8 cellular contexts compared by ENCODE assay signal in the genomic region with DNA sequence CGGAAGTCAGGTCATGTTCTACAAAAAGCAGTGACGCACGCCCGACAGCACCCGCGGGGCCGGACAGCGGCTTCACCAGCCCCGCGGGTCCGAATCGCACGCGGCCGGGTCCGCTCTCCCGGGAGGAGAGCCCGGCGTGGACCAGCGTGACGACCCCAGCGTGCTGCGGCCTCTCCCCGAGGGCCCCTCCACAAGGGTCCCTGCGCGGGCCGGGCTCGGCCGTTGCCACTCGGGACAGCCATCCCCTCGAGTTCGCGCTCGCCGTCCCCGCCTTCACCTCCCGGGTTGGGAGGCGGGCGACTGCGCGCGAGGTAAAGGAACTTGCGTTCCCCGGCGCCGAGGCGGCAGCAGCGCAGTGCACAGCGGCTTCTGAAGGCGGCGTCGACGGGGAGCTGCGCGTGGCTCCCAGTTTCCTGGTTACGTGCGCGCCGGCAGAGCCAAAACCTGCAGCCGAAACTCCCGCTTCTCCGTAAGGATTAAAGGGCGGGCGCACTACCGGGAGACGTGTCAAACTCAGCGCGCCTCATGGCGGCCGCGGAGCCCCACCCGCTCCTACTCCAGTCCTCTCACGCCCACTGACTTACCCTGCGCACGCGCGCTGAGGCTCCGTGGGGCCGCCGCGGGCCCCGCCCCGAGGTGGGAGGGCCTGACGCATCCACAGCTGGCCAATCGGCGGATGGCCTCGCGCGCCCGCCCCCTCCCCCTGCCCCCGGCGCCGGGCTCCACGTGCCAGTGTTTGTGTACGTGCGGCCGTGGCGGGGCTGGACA. TPM values are rescaled to one million over a fixed set of nuclear protein-coding genes. Genes with fewer than 3 reads are reported as not detected.
DNase-seq lines count a peak whose midpoint lies in the region; ATAC-seq and TF ChIP-seq lines count a peak whose summit lies in the region.

No MANE protein-coding gene starts in this region.

- H3K36me3 Mint-ChIP-seq in activated naive CD4-positive, alpha-beta T cell treated with anti-CD3 and anti-CD28 coated beads, Interleukin-2, amount 50 U/mL, for 24 hours, result peaks cover 6% of the 10 kb centered on the region

- H3K27ac ChIP-seq in testis, result peak overlapping the region; percentile 97

- H3K4me3 ChIP-seq in GM06990 (replicated peaks; ENCODE audit: low read depth, low read length) (peak overlapping the region; percentile 84), NB4 (ENCODE audit: low read depth, low read length) (peak overlapping the region; percentile 88), testis (peak overlapping the region; percentile 65 to 80)

- no peaks in the 10 kb centered on the region for H3K9me3 Mint-ChIP-seq in activated naive CD4-positive, alpha-beta T cell treated with anti-CD3 and anti-CD28 coated beads, Interleukin-2, amount 50 U/mL, for 24 hours

- 0% methylated on average over 1 to 78 of the region's 98 CpGs for WGBS in testis, 2 donors

- TF ChIP-seq POLR2A in NB4 (IDR thresholded peaks at IDR 0.05; ENCODE audit: extremely low read depth, insufficient read length) (peak; percentile 33), testis (IDR thresholded peaks at IDR 0.05) (peak; percentile 68)

- TF ChIP-seq CTCF in GM06990 (IDR thresholded peaks at IDR 0.05; ENCODE audit: insufficient read depth, low read length, poor library complexity, severe bottlenecking) (no peak), NB4 (IDR thresholded peaks at IDR 0.05; ENCODE audit: low read depth, low read length) (no peak), omental fat pad (IDR thresholded peaks at IDR 0.05) (no peak), testis (IDR thresholded peaks at IDR 0.05) (peak in 2 of 3 experiments; percentile 3 to 18)

- H3K36me3 ChIP-seq in GM06990 (ENCODE audit: control insufficient read depth, insufficient read depth, low read length) (no peaks in the 10 kb centered on the region; the same call in 1 of the 2 replicates), testis (ENCODE audit: low read depth, missing control alignments) (no peaks in the 10 kb centered on the region)

- H3K27ac Mint-ChIP-seq in activated naive CD4-positive, alpha-beta T cell treated with anti-CD3 and anti-CD28 coated beads, Interleukin-2, amount 50 U/mL, for 24 hours, result peak overlapping the region; percentile 98

- H3K27me3 Mint-ChIP-seq in activated naive CD4-positive, alpha-beta T cell treated with anti-CD3 and anti-CD28 coated beads, Interleukin-2, amount 50 U/mL, for 24 hours, result no peaks in the 10 kb centered on the region

- DNase-seq in GM06990 (ENCODE audit: extremely low read depth, insufficient read length) (peak; percentile 100), NB4 (ENCODE audit: low read depth) (peak; percentile 95), SK-N-DZ (ENCODE audit: low spot score) (peak; percentile 95), glomerular visceral epithelial cell (ENCODE audit: extremely low spot score) (peak; percentile 99), omental fat pad (ENCODE audit: low spot score) (peak; percentile 74), testis (peak; percentile 97)

- intact Hi-C loops in testis (cut with DNase I; ENCODE audit: low total_unique reads), result loop anchor here (5.0 kb wide), 1 partner anchor 189 kb away; a partner anchor contains a TSS

- H3K9me3 ChIP-seq in testis, result no peaks in the 10 kb centered on the region

- ATAC-seq in HG02571 (IDR thresholded peaks at IDR 0.05; ENCODE audit: unreplicated experiment), result peak; percentile 76
- peak; percentile 99 for ATAC-seq in omental fat pad (ENCODE audit: low FRiP score)

- H3K27me3 ChIP-seq in GM06990 (replicated peaks; ENCODE audit: control insufficient read depth, insufficient read depth, low read length) (no peaks in the 10 kb centered on the region), testis (no peaks in the 10 kb centered on the region)

- peak overlapping the region; percentile 98 for H3K4me3 Mint-ChIP-seq in activated naive CD4-positive, alpha-beta T cell treated with anti-CD3 and anti-CD28 coated beads, Interleukin-2, amount 50 U/mL, for 24 hours

- H3K4me1 Mint-ChIP-seq in activated naive CD4-positive, alpha-beta T cell treated with anti-CD3 and anti-CD28 coated beads, Interleukin-2, amount 50 U/mL, for 24 hours, result peaks cover 29% of the 10 kb centered on the region

- no peaks in the 10 kb centered on the region for H3K4me1 ChIP-seq in testis

RNA-seq across cellular contexts. Expression of a gene that starts 0.4 kb away (rescaled TPM):
- polyA plus RNA-seq in SK-N-DZ (2014; cell fraction: cytosol; rRNA removed), result 0.07 and 0.33 TPM in 2 replicates
- polyA plus RNA-seq in SK-N-DZ (2014; cell fraction: nucleus; rRNA removed), result 0.69 and 1.5 TPM in 2 replicates
- total RNA-seq in omental fat pad (1 to 10 TPM in 3 of 4 donors, under 1 TPM in 1; 0.56 to 4.0 (median 1.7) TPM), testis (10 to 100 TPM in 1 of 2 donors, 1 to 10 TPM in 1; 7.5 to 11.9 TPM)
- polyA plus RNA-seq in testis (ENCODE audit: insufficient read depth, low read depth, low replicate concordance), result 49.5 TPM

RNA-seq across cellular contexts. Expression of a gene that starts 0.5 kb away (rescaled TPM):
- 1.8 and 11.5 TPM in 2 replicates for polyA plus RNA-seq in SK-N-DZ (2014; cell fraction: cytosol; rRNA removed)
- polyA plus RNA-seq in SK-N-DZ (2014; cell fraction: nucleus; rRNA removed), result 7.9 and 8.3 TPM in 2 replicates
- 10 to 100 TPM in 2 of 4 donors, 1 to 10 TPM in 2; 6.2 to 46.4 (median 11.1) TPM for total RNA-seq in omental fat pad
- 10 to 100 TPM; 12.7 to 23.7 TPM for total RNA-seq in testis
- polyA plus RNA-seq in testis (ENCODE audit: insufficient read depth, low read depth, low replicate concordance), result 19.6 TPM

RNA-seq across cellular contexts. Expression of a gene that starts 29.6 kb away (rescaled TPM):
- polyA plus RNA-seq in SK-N-DZ (2014; cell fraction: cytosol; rRNA removed), result 32.3 and 35.8 TPM in 2 replicates
- polyA plus RNA-seq in SK-N-DZ (2014; cell fraction: nucleus; rRNA removed), result 16.7 and 23.4 TPM in 2 replicates
- total RNA-seq in omental fat pad, result 10 to 100 TPM; 22.5 to 44.8 (median 26.4) TPM
- 10 to 100 TPM; 64.1 to 73.0 TPM for total RNA-seq in testis
- 71.3 TPM for polyA plus RNA-seq in testis (ENCODE audit: insufficient read depth, low read depth, low replicate concordance)

Comparison
In these comparisons a context has a peak if more than half of its experiments do, and no peak if none do; other contexts are left out.
1. Peak in every context shown above with its lines: DNase-seq, ATAC-seq, H3K4me3 ChIP-seq and H3K27ac ChIP-seq.
2. CTCF ChIP-seq: peak in testis (2 of 3); none in GM06990 (single experiment), NB4 (single experiment) and omental fat pad (0 of 3).